In the genomic region with DNA sequence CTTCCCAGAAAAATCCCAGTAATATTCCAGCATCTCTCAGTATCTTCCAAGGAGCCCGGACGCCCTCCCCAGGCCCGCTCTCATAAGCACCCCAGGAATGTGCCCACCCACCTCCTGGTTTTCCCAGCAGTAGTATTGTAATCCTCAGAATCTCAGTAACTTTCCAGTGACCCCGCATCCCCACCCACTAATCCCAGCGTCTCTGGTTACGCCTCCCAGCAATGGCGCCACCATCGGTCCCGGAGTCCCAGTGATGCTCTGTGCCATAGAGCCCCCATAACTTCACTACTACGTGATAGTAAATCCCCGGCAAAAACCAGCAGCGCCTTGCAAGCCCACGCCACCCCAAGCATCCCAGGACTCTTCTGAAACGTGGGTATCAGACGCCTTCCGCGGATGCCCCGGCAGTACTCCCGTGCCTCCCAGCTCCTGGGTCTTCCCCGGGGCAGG, we compare ENCODE assay signal across 8 cellular contexts. TPM values are rescaled to one million over a fixed set of nuclear protein-coding genes. Genes with fewer than 3 reads are reported as not detected.
DNase-seq lines count a peak whose midpoint lies in the region; ATAC-seq, FAIRE-seq and TF ChIP-seq lines count a peak whose summit lies in the region.

No MANE protein-coding gene starts in this region.

- no peak for TF ChIP-seq POLR2A in GM12878 (IDR thresholded peaks at IDR 0.05; ENCODE audit: low read depth, low read length)

- H3K9ac ChIP-seq in GM12878 (ENCODE audit: control insufficient read depth, insufficient read depth, low read length), result peak overlapping the region; percentile 78; the same call in 1 of the 2 replicates

- peak; percentile 55 for DNase-seq in DMS114 treated with DMSO at 0.1 percent for 48 hours (lab: John Stamatoyannopoulos, UW; ENCODE audit: unreplicated experiment)
- peak; percentile 90 for DNase-seq in RKO (ENCODE audit: low spot score)
- no peak for DNase-seq in GM12878 (ENCODE audit: low read depth, low spot score)
- peak; percentile 85 for DNase-seq in hepatocyte (ENCODE audit: low spot score)
- peak; percentile 90 for DNase-seq in posterior vena cava (ENCODE audit: low spot score)
- DNase-seq in NCI-H128 (lab: John Stamatoyannopoulos, UW; ENCODE audit: unreplicated experiment), result no peak

- RAD21 ChIA-PET in GM12878 (lab: Charles Lee; ENCODE audit: unreplicated experiment), result interaction anchor here (1.0 to 1.7 kb wide), 3 partner anchors 12 to 148 kb away, joined by 3 to 6 read pairs (median 4); a partner anchor contains a TSS

- no peaks in the 10 kb centered on the region for H3K9me3 ChIP-seq in GM12878 (replicated peaks; ENCODE audit: control insufficient read depth, insufficient read depth, low read length)
- no peaks in the 10 kb centered on the region for H3K9me3 ChIP-seq in hepatocyte (ENCODE audit: low read depth)

- H4K20me1 ChIP-seq in GM12878 (ENCODE audit: control insufficient read depth, insufficient read depth), result no peaks in the 10 kb centered on the region
- H4K20me1 ChIP-seq in hepatocyte (ENCODE audit: insufficient read depth, poor library complexity, severe bottlenecking), result no peaks in the 10 kb centered on the region

- no peaks in the 10 kb centered on the region; a peak in 1 of 4 replicates for H3K36me3 ChIP-seq in GM12878 (ENCODE audit: control insufficient read depth in 2 of 2, insufficient read depth in 2 of 2, low read length in 1 of 2)
- H3K36me3 ChIP-seq in hepatocyte (replicated peaks; ENCODE audit: insufficient read depth, low read depth), result no peaks in the 10 kb centered on the region

- BruUV-seq in GM12878 (replicated peaks; lab: Mats Ljungman, UMichigan), result no TSS peak

- FAIRE-seq in GM12878 (lab: Jason Lieb, UNC), result peak; percentile 83

- peaks cover 4% of the 10 kb centered on the region for H3K4me1 ChIP-seq in GM12878 (ENCODE audit: control insufficient read depth, insufficient read depth, low read length)
- no peaks in the 10 kb centered on the region for H3K4me1 ChIP-seq in hepatocyte (ENCODE audit: insufficient read depth)

- ATAC-seq in HG02642 (IDR thresholded peaks at IDR 0.05; ENCODE audit: poor library complexity, unreplicated experiment) (peak; percentile 11), GM12878 (peak; percentile 50), HG02884 (IDR thresholded peaks at IDR 0.05; ENCODE audit: unreplicated experiment) (no peak)

- POLR2A ChIA-PET in GM12878 (lab: Charles Lee), result interaction anchor here (0.6 to 5.1 kb wide), 4 partner anchors 12 to 660 kb away, joined by 3 to 28 read pairs (median 6); a partner anchor contains a TSS

- H3K79me2 ChIP-seq in GM12878 (ENCODE audit: control insufficient read depth, insufficient read depth, low read length) (peaks cover 10% of the 10 kb centered on the region), hepatocyte (no peaks in the 10 kb centered on the region)

- no peaks in the 10 kb centered on the region for H3K9me2 ChIP-seq in hepatocyte (replicated peaks; ENCODE audit: insufficient read depth)

- SMC1A ChIA-PET in GM12878 (lab: Charles Lee; ENCODE audit: uncharacterized antibody, unreplicated experiment), result interaction anchor here (0.9 to 1.7 kb wide), 3 partner anchors 12 to 147 kb away, joined by 3 to 10 read pairs (median 5); a partner anchor contains a TSS

- H3K27me3 ChIP-seq in GM12878 (replicated peaks in 1 of 2; ENCODE audit: control insufficient read depth in 2 of 2, insufficient read depth in 2 of 2, low read length in 1 of 2) (no peaks in the 10 kb centered on the region), hepatocyte (no peaks in the 10 kb centered on the region)

- H3K27ac ChIP-seq in GM12878 (ENCODE audit: control insufficient read depth, insufficient read depth), result no peak overlapping the region; the same call in 1 of the 2 replicates
- H3K27ac ChIP-seq in hepatocyte, result peak overlapping the region; percentile 87

- WGBS in GM12878 (ENCODE audit: insufficient coverage, insufficient replicate concordance, low lambda C conversion rate, missing lambda C conversion rate), result 7% methylated on average over 20 of the region's 20 CpGs
- 0% methylated on average over 16 of the region's 20 CpGs for WGBS in hepatocyte (ENCODE audit: low lambda C conversion rate, missing lambda C conversion rate)

- CTCF ChIA-PET in GM12878 (lab: Yijun Ruan, JAX), result interaction anchor here (1.1 kb wide), 2 partner anchors 12 to 34 kb away, joined by 5 to 8 read pairs; a partner anchor contains a TSS

- no peak for TF ChIP-seq EP300 in GM12878 (IDR thresholded peaks at IDR 0.05; ENCODE audit: borderline replicate concordance in 1 of 2, control insufficient read depth in 1 of 2, low read depth in 2 of 2, low read length in 2 of 2)

- TF ChIP-seq CTCF in GM12878 (IDR thresholded peaks at IDR 0.05 in 2 of 3, conservative IDR thresholded peaks at IDR 0.05 in 1 of 3; ENCODE audit: control insufficient read depth in 2 of 3, extremely low read depth in 1 of 3, insufficient read depth in 1 of 3, low read depth in 3 of 3, low read length in 3 of 3) (no peak), hepatocyte (IDR thresholded peaks at IDR 0.05; ENCODE audit: poor library complexity) (peak; percentile 36)

- H3K4me2 ChIP-seq in GM12878 (ENCODE audit: control insufficient read depth, insufficient read depth), result peak overlapping the region; percentile 75
- H3K4me2 ChIP-seq in hepatocyte, result peak overlapping the region; percentile 97

- no peak for TF ChIP-seq RAD21 in GM12878 (IDR thresholded peaks at IDR 0.05; ENCODE audit: insufficient read depth, low read depth, low read length)

- in situ Hi-C loops in GM12878 (cut with MboI), result no loop called here

- peak overlapping the region; percentile 90 for H2AFZ ChIP-seq in GM12878 (ENCODE audit: control insufficient read depth, low read depth, low read length)
- peak overlapping the region; percentile 60 for H2AFZ ChIP-seq in hepatocyte

- intact Hi-C loops in GM12878 (cut with micrococcal nuclease; ENCODE audit: unreplicated experiment), result no loop called here
- intact Hi-C loops in posterior vena cava (cut with DNase I), result no loop called here

- peak overlapping the region; percentile 93 for H3K4me3 ChIP-seq in GM12878
- H3K4me3 ChIP-seq in hepatocyte, result peak overlapping the region; percentile 27

RNA-seq across cellular contexts. Expression of a gene that starts 1.0 kb away (rescaled TPM):
- total RNA-seq in GM12878 (2013; cell fraction: nucleolus; rRNA removed), result 136 and 138 TPM in 2 replicates
- total RNA-seq in GM12878 (2014; rRNA removed) (47.9 and 56.8 TPM in 2 replicates), GM12878 (2014; rRNA removed; fragmentation: Illumina TruSeq; extraction: Trizol) (18.7 and 19.2 TPM in 2 replicates), GM12878 (2021) (105 and 113 TPM in 2 replicates), hepatocyte (39.9 and 43.0 TPM in 2 replicates), posterior vena cava (10 to 100 TPM; 78.0 to 79.3 TPM)
- polyA plus RNA-seq in GM12878 (2011; ENCODE audit: low read depth), result 21.5 TPM
- polyA plus RNA-seq in GM12878 (2011; rRNA removed) (9.2 and 16.3 TPM in 2 replicates), GM12878 (2014; fragmentation: Illumina TruSeq; extraction: Trizol) (9.4 and 23.2 TPM in 2 replicates), GM12878 (2014; fragmentation: Nextera tagmentation; extraction: Ambion mirVana) (1 to 10 TPM in 1 of 2 experiments, under 1 TPM in 1; 0.95 to 8.4 TPM), GM12878 (2014; rRNA removed) (67.9 and 72.2 TPM in 2 replicates), GM12878 (2016; fragmentation: Nextera tagmentation; extraction: Ambion mirVana) (10 to 100 TPM; 64.7 to 65.3 TPM), hepatocyte (49.7 and 50.5 TPM in 2 replicates)
- polyA plus RNA-seq in GM12878 (2011; cell fraction: cytosol; rRNA removed), result 26.4 and 32.8 TPM in 2 replicates
- 99.0 and 144 TPM in 2 replicates for polyA plus RNA-seq in GM12878 (2011; cell fraction: nucleus; rRNA removed)
- polyA plus RNA-seq in GM12878 (2012), result 52.2 and 53.4 TPM in 2 replicates
- 22.1 and 68.2 TPM in 2 replicates for polyA minus RNA-seq in GM12878 (2011; rRNA and poly(A)+ RNA removed)
- 25.2 and 52.8 TPM in 2 replicates for polyA minus RNA-seq in GM12878 (2011; cell fraction: cytosol; rRNA and poly(A)+ RNA removed)
- polyA minus RNA-seq in GM12878 (2011; cell fraction: nucleus; rRNA and poly(A)+ RNA removed), result 45.3 and 83.2 TPM in 2 replicates

RNA-seq across cellular contexts. Expression of a gene that starts 12.1 kb away (rescaled TPM):
- 9.1 and 9.6 TPM in 2 replicates for total RNA-seq in GM12878 (2013; cell fraction: nucleolus; rRNA removed)
- total RNA-seq in GM12878 (2014; rRNA removed) (2.2 and 2.8 TPM in 2 replicates), GM12878 (2014; rRNA removed; fragmentation: Illumina TruSeq; extraction: Trizol) (2.3 and 3.0 TPM in 2 replicates), GM12878 (2021) (10.9 and 13.9 TPM in 2 replicates), hepatocyte (15.5 and 19.0 TPM in 2 replicates), posterior vena cava (10 to 100 TPM; 23.1 to 26.1 TPM)
- 2.7 TPM for polyA plus RNA-seq in GM12878 (2011; ENCODE audit: low read depth)
- polyA plus RNA-seq in GM12878 (2011; rRNA removed) (2.8 and 6.0 TPM in 2 replicates), GM12878 (2014; fragmentation: Illumina TruSeq; extraction: Trizol) (1.9 and 3.7 TPM in 2 replicates), GM12878 (2014; fragmentation: Nextera tagmentation; extraction: Ambion mirVana) (1 to 10 TPM in 1 of 2 experiments, under 1 TPM in 1; 0.42 to 1.4 TPM), GM12878 (2014; rRNA removed) (13.6 and 15.6 TPM in 2 replicates), GM12878 (2016; fragmentation: Nextera tagmentation; extraction: Ambion mirVana) (10 to 100 TPM; 12.4 to 14.4 TPM), hepatocyte (55.5 and 60.5 TPM in 2 replicates)
- polyA plus RNA-seq in GM12878 (2011; cell fraction: cytosol; rRNA removed), result 5.7 and 8.7 TPM in 2 replicates
- 26.1 and 38.4 TPM in 2 replicates for polyA plus RNA-seq in GM12878 (2011; cell fraction: nucleus; rRNA removed)
- 5.5 and 6.2 TPM in 2 replicates for polyA plus RNA-seq in GM12878 (2012)
- 8.1 and 11.8 TPM in 2 replicates for polyA minus RNA-seq in GM12878 (2011; rRNA and poly(A)+ RNA removed)
- polyA minus RNA-seq in GM12878 (2011; cell fraction: cytosol; rRNA and poly(A)+ RNA removed), result 2.9 and 3.7 TPM in 2 replicates
- polyA minus RNA-seq in GM12878 (2011; cell fraction: nucleus; rRNA and poly(A)+ RNA removed), result 3.7 and 7.2 TPM in 2 replicates

RNA-seq across cellular contexts. Expression of a gene that starts 18.7 kb away (rescaled TPM):
- total RNA-seq in GM12878 (2013; cell fraction: nucleolus; rRNA removed), result 2.5 and 3.0 TPM in 2 replicates
- total RNA-seq in GM12878 (2014; rRNA removed) (2.1 and 3.0 TPM in 2 replicates), GM12878 (2014; rRNA removed; fragmentation: Illumina TruSeq; extraction: Trizol) (1.8 and 1.9 TPM in 2 replicates), GM12878 (2021) (4.9 and 6.3 TPM in 2 replicates), hepatocyte (39.9 and 44.1 TPM in 2 replicates), posterior vena cava (10 to 100 TPM; 52.3 to 55.0 TPM)
- polyA plus RNA-seq in GM12878 (2011; ENCODE audit: low read depth), result 2.0 TPM
- polyA plus RNA-seq in GM12878 (2011; rRNA removed) (0.13 and 0.50 TPM in 2 replicates), GM12878 (2014; fragmentation: Illumina TruSeq; extraction: Trizol) (4.1 and 5.5 TPM in 2 replicates), GM12878 (2014; fragmentation: Nextera tagmentation; extraction: Ambion mirVana) (under 1 TPM in 1 of 2 experiments, not detected in 1; 0.09 TPM), GM12878 (2014; rRNA removed) (2.2 and 4.0 TPM in 2 replicates), GM12878 (2016; fragmentation: Nextera tagmentation; extraction: Ambion mirVana) (under 1 TPM; 0.59 to 0.96 TPM), hepatocyte (37.8 and 43.4 TPM in 2 replicates)
- polyA plus RNA-seq in GM12878 (2011; cell fraction: cytosol; rRNA removed), result 0.89 and 1.5 TPM in 2 replicates
- polyA plus RNA-seq in GM12878 (2011; cell fraction: nucleus; rRNA removed), result 0.43 and 0.63 TPM in 2 replicates
- 7.2 and 7.6 TPM in 2 replicates for polyA plus RNA-seq in GM12878 (2012)
- polyA minus RNA-seq in GM12878 (2011; rRNA and poly(A)+ RNA removed), result 0.15 TPM in 1 of 2 replicates, not detected in the other
- 0.62 TPM in 1 of 2 replicates, not detected in the other for polyA minus RNA-seq in GM12878 (2011; cell fraction: cytosol; rRNA and poly(A)+ RNA removed)
- polyA minus RNA-seq in GM12878 (2011; cell fraction: nucleus; rRNA and poly(A)+ RNA removed), result 0.24 and 0.57 TPM in 2 replicates

RNA-seq across cellular contexts. Expression of a gene that starts 45.7 kb away (rescaled TPM):
- not detected in 2 replicates for total RNA-seq in GM12878 (2013; cell fraction: nucleolus; rRNA removed)
- total RNA-seq in GM12878 (2014; rRNA removed) (0.73 and 0.82 TPM in 2 replicates), GM12878 (2014; rRNA removed; fragmentation: Illumina TruSeq; extraction: Trizol) (0.40 and 0.51 TPM in 2 replicates), GM12878 (2021) (1.0 and 1.8 TPM in 2 replicates), hepatocyte (4.1 and 6.2 TPM in 2 replicates), posterior vena cava (1 to 10 TPM; 2.7 to 4.1 TPM)
- polyA plus RNA-seq in GM12878 (2011; ENCODE audit: low read depth), result 0.68 TPM
- polyA plus RNA-seq in GM12878 (2011; rRNA removed) (0.19 and 0.29 TPM in 2 replicates), GM12878 (2014; fragmentation: Illumina TruSeq; extraction: Trizol) (0.38 TPM in 1 of 2 replicates, not detected in the other), GM12878 (2014; fragmentation: Nextera tagmentation; extraction: Ambion mirVana) (under 1 TPM in 1 of 2 experiments, not detected in 1; 0.05 TPM), GM12878 (2014; rRNA removed) (1.2 and 1.6 TPM in 2 replicates), GM12878 (2016; fragmentation: Nextera tagmentation; extraction: Ambion mirVana) (1 to 10 TPM; 1.5 to 1.7 TPM), hepatocyte (10.3 and 10.6 TPM in 2 replicates)
- 1.0 and 1.6 TPM in 2 replicates for polyA plus RNA-seq in GM12878 (2011; cell fraction: cytosol; rRNA removed)
- polyA plus RNA-seq in GM12878 (2011; cell fraction: nucleus; rRNA removed), result 1.0 and 1.1 TPM in 2 replicates
- polyA plus RNA-seq in GM12878 (2012), result 1.1 and 1.2 TPM in 2 replicates
- polyA minus RNA-seq in GM12878 (2011; rRNA and poly(A)+ RNA removed), result 0.41 TPM in 1 of 2 replicates, not detected in the other
- not detected in 2 replicates for polyA minus RNA-seq in GM12878 (2011; cell fraction: cytosol; rRNA and poly(A)+ RNA removed)
- 0.96 TPM in 1 of 2 replicates, not detected in the other for polyA minus RNA-seq in GM12878 (2011; cell fraction: nucleus; rRNA and poly(A)+ RNA removed)

Comparison
In these comparisons a context has a peak if more than half of its experiments do, and no peak if none do; other contexts are left out.
1. DNase-seq: peak in DMS114 treated with DMSO at 0.1 percent for 48 hours (single experiment), RKO (single experiment), hepatocyte (single experiment) and posterior vena cava (single experiment); none in GM12878 (single experiment) and NCI-H128 (single experiment).